20 cellular contexts compared by ENCODE assay signal in the genomic region with DNA sequence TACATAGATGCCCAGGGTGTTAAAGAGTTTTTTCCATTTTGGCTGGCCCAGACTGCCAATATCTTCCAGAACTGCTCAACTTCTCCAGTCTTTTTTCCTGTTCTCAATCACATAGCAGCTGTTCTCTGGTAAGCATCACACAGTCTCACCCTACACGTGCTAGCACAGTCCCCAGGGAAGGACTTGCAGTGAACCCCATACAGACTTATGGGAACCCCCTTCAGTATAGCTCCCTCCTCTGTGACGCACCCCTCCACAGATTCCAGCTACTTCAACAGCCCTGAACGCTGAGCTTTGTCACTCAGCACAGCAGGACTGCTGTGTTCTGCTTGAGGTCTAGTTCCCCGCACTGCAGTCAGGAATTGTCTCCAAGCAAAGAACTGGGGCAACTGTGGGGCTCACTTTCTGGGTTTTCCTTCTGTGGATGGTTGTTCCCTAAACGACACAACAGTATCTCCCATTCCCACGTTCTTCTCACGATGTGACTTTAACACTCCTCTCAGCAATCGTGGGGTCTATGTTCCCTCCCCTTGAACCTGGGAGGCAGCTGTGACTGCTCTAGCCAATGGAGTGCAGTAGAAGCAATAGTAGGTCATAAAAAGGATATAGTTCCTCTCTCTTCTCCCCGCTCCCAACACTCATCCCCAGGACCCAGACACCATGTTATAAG. TPM values are rescaled to one million over a fixed set of nuclear protein-coding genes. Genes with fewer than 3 reads are reported as not detected.
"Had no signal": no experiment of that assay in that cellular context is flagged by ENCODE, and none has a peak within 500 bp of the region (broad histone marks: within the 10 kb centered on the region; RNA-seq: fewer than 3 reads in every experiment).

No MANE protein-coding gene starts in this region.

- H3K9me3 ChIP-seq: body of pancreas, right lobe of liver had no signal

- H3K27ac ChIP-seq: body of pancreas, hepatocyte, ovary, right lobe of liver had no signal

- H3K9me3 Mint-ChIP-seq: activated naive CD8-positive, alpha-beta T cell treated with anti-CD3 and anti-CD28 coated beads for 36 hours; activated T-helper 1 cell treated with anti-CD3 and anti-CD28 coated beads, Interleukin-12 subunit alpha, Interleukin-12 subunit beta, Interleukin-2, Interleukin-4 antibody, amounts not matched to agents 30 ng/mL and 10 ng/mL and 1 ng/mL, durations not matched to agents 14 hours and 24 hours and 36 hours; central memory CD8-positive, alpha-beta T cell; effector memory CD8-positive, alpha-beta T cell; stimulated activated effector memory CD8-positive, alpha-beta T cell treated with anti-CD3 and anti-CD28 coated beads, Interleukin-12 subunit alpha, Interleukin-12 subunit beta, amount 100 ng/mL, for 72 hours; type B pancreatic cell had no signal

- H3K36me3 ChIP-seq: ovary, right lobe of liver had no signal

- H3K27me3 ChIP-seq: body of pancreas, ovary had no signal

- H3K27ac Mint-ChIP-seq: activated naive CD8-positive, alpha-beta T cell treated with anti-CD3 and anti-CD28 coated beads for 36 hours; activated T-helper 1 cell treated with anti-CD3 and anti-CD28 coated beads, Interleukin-12 subunit alpha, Interleukin-12 subunit beta, Interleukin-2, Interleukin-4 antibody, amounts not matched to agents 30 ng/mL and 10 ng/mL and 1 ng/mL, durations not matched to agents 14 hours and 24 hours and 36 hours; effector memory CD8-positive, alpha-beta T cell; stimulated activated effector memory CD8-positive, alpha-beta T cell treated with anti-CD3 and anti-CD28 coated beads, Interleukin-12 subunit alpha, Interleukin-12 subunit beta, amount 100 ng/mL, for 72 hours; type B pancreatic cell had no signal

- H3K4me3 Mint-ChIP-seq: activated naive CD8-positive, alpha-beta T cell treated with anti-CD3 and anti-CD28 coated beads for 36 hours; activated T-helper 1 cell treated with anti-CD3 and anti-CD28 coated beads, Interleukin-12 subunit alpha, Interleukin-12 subunit beta, Interleukin-2, Interleukin-4 antibody, amounts not matched to agents 30 ng/mL and 10 ng/mL and 1 ng/mL, durations not matched to agents 14 hours and 24 hours and 36 hours; central memory CD8-positive, alpha-beta T cell; effector memory CD8-positive, alpha-beta T cell; stimulated activated effector memory CD8-positive, alpha-beta T cell treated with anti-CD3 and anti-CD28 coated beads, Interleukin-12 subunit alpha, Interleukin-12 subunit beta, amount 100 ng/mL, for 72 hours; type B pancreatic cell had no signal

- DNase-seq: activated CD4-positive, CD25-positive, alpha-beta regulatory T cell treated with anti-CD3 and anti-CD28 coated beads, Interleukin-2, amount 50 U/mL, for 72 hours; activated naive CD8-positive, alpha-beta T cell treated with anti-CD3 and anti-CD28 coated beads for 36 hours; body of pancreas; effector memory CD8-positive, alpha-beta T cell; erythroblast; midbrain; ovary; stimulated activated CD4-positive, alpha-beta T cell treated with anti-CD3 and anti-CD28 coated beads, Interleukin-1b, Interleukin-23, amount 100 ng/mL, for 48 hours had no signal

- H3K4me3 ChIP-seq: body of pancreas, hepatocyte, ovary, right lobe of liver had no signal

- ATAC-seq: body of pancreas; effector memory CD8-positive, alpha-beta T cell; right lobe of liver; stimulated activated effector memory CD8-positive, alpha-beta T cell treated with anti-CD3 and anti-CD28 coated beads, Interleukin-12 subunit alpha, Interleukin-12 subunit beta, amount 100 ng/mL, for 72 hours had no signal

- H3K4me1 Mint-ChIP-seq: stimulated activated effector memory CD8-positive, alpha-beta T cell treated with anti-CD3 and anti-CD28 coated beads, Interleukin-12 subunit alpha, Interleukin-12 subunit beta, amount 100 ng/mL, for 72 hours had no signal

- H3K36me3 Mint-ChIP-seq: activated naive CD8-positive, alpha-beta T cell treated with anti-CD3 and anti-CD28 coated beads for 36 hours; stimulated activated effector memory CD8-positive, alpha-beta T cell treated with anti-CD3 and anti-CD28 coated beads, Interleukin-12 subunit alpha, Interleukin-12 subunit beta, amount 100 ng/mL, for 72 hours; type B pancreatic cell had no signal

RNA-seq across cellular contexts. Expression of gene MMP28, which starts 3.6 kb away (rescaled TPM):
- total RNA-seq: activated CD8-positive, alpha-beta memory T cell treated with anti-CD3 and anti-CD28 coated beads for 36 hours; activated T-helper 1 cell treated with anti-CD3 and anti-CD28 coated beads, Interleukin-12 subunit alpha, Interleukin-12 subunit beta, Interleukin-2, Interleukin-4 antibody, amounts not matched to agents 30 ng/mL and 10 ng/mL and 1 ng/mL, durations not matched to agents 14 hours and 24 hours and 36 hours; T-helper 2 cell treated with Interferon-gamma antibody and Interleukin-4, amounts not matched to agents 100 ng/mL and 5 ng/mL, for 36 hours had no signal

RNA-seq across cellular contexts. Expression of gene C17orf50, which starts 31.1 kb away (rescaled TPM):
- total RNA-seq: activated CD8-positive, alpha-beta memory T cell treated with anti-CD3 and anti-CD28 coated beads for 36 hours; activated naive CD8-positive, alpha-beta T cell treated with anti-CD3 and anti-CD28 coated beads for 36 hours; activated T-helper 1 cell treated with anti-CD3 and anti-CD28 coated beads, Interleukin-12 subunit alpha, Interleukin-12 subunit beta, Interleukin-2, Interleukin-4 antibody, amounts not matched to agents 30 ng/mL and 10 ng/mL and 1 ng/mL, durations not matched to agents 14 hours and 24 hours and 36 hours; body of pancreas; glomerular endothelial cell; hepatocyte; kidney epithelial cell; lower leg skin; ovary; pulmonary artery endothelial cell; right lobe of liver; T-helper 2 cell treated with Interferon-gamma antibody and Interleukin-4, amounts not matched to agents 100 ng/mL and 5 ng/mL, for 36 hours had no signal
- polyA plus RNA-seq: hepatocyte, ovary had no signal

RNA-seq across cellular contexts. Expression of gene GAS2L2, which starts 38.8 kb away (rescaled TPM):
- total RNA-seq: body of pancreas; glomerular endothelial cell; hepatocyte; kidney epithelial cell; pulmonary artery endothelial cell; right lobe of liver; T-helper 2 cell treated with Interferon-gamma antibody and Interleukin-4, amounts not matched to agents 100 ng/mL and 5 ng/mL, for 36 hours had no signal
- polyA plus RNA-seq: hepatocyte had no signal
